Comparison of ENCODE assay signal across 23 cellular contexts in the genomic region with DNA sequence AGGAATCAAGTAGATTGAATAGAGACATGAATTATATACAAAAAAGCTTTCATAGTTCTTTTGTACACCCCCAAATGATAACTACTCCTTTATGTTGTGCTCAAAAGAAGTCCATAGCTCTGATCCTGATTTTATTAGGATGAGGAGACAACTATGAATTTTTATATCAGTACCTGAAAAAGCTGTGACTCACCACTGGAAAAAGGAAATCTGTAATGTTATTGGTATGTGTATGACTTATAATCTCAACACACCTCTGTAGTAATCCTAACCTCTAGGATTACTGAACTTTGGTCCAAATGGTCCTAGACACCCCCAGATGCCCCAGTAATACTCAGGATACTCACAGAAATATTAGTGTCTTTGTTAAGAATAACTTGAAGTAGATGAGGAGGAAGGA. TPM values are rescaled to one million over a fixed set of nuclear protein-coding genes. Genes with fewer than 3 reads are reported as not detected.
DNase-seq lines count a peak whose midpoint lies in the region; ATAC-seq, FAIRE-seq and TF ChIP-seq lines count a peak whose summit lies in the region.
"Had no signal": no experiment of that assay in that cellular context is flagged by ENCODE, and none has a peak within 500 bp of the region (broad histone marks: within the 10 kb centered on the region; RNA-seq: fewer than 3 reads in every experiment).

No MANE protein-coding gene starts in this region.

- RAD21 ChIA-PET in HCT116 (lab: Charles Lee; ENCODE audit: low non-redundant PET in 1 of 2, low total read pairs in 2 of 2, uncharacterized antibody in 2 of 2, unreplicated experiment in 2 of 2): no interaction called here

- H3K27me3 Mint-ChIP-seq in CD4-positive, alpha-beta T cell: no peaks in the 10 kb centered on the region
- H3K27me3 Mint-ChIP-seq: CD4-positive, CD25-positive, alpha-beta regulatory T cell had no signal

- H3K4me3 ChIP-seq in HCT116 (replicated peaks in 1 of 2; ENCODE audit: low read depth in 1 of 2, low read length in 2 of 2) (peak overlapping the region in 1 of 2 experiments; percentile 3; a peak in 1 of 4 replicates), mammary epithelial cell (replicated peaks in 1 of 3; ENCODE audit: insufficient read depth in 1 of 3, low read depth in 2 of 3, low read length in 3 of 3) (no peak overlapping the region)
- H3K4me3 ChIP-seq: BLaER1, HAP-1 had no signal

- intact Hi-C loops in HCT116 (cut with micrococcal nuclease): no loop called here
- intact Hi-C loops in mammary epithelial cell (cut with micrococcal nuclease): no loop called here
- intact Hi-C loops in CD4-positive, alpha-beta T cell (cut with DNase I, micrococcal nuclease): no loop called here

- FAIRE-seq in GM19239 (lab: Jason Lieb, UNC): no peak
- FAIRE-seq: A204.1, D721Med, HepG2 had no signal

- no peak overlapping the region for H3K27ac Mint-ChIP-seq in CD4-positive, alpha-beta T cell
- H3K27ac Mint-ChIP-seq: CD4-positive, CD25-positive, alpha-beta regulatory T cell had no signal

- H3K9ac ChIP-seq in HCT116 (ENCODE audit: low read length) (0 out of 2 replicates have a peak overlapping the region, but pooled peaks have one; percentile 10), mammary epithelial cell (ENCODE audit: insufficient read depth, low read length) (no peak overlapping the region)
- H3K9ac ChIP-seq: BLaER1, SK-N-SH had no signal

- H3K36me3 ChIP-seq in HCT116 (ENCODE audit: control insufficient read depth in 1 of 2, insufficient read depth in 2 of 2, low read length in 2 of 2): peaks cover 16 to 25% of the 10 kb centered on the region in 2 experiments
- peaks cover 35% of the 10 kb centered on the region for H3K36me3 ChIP-seq in mammary epithelial cell (ENCODE audit: insufficient read depth, low read length)

- no peak for TF ChIP-seq POLR2A in HCT116 (IDR thresholded peaks at IDR 0.05; ENCODE audit: borderline replicate concordance, extremely low read depth, insufficient read depth, insufficient read length)

- peak; percentile 73 for ATAC-seq in HCT116
- ATAC-seq in CD4-positive, alpha-beta T cell (ENCODE audit: poor library complexity): no peak
- ATAC-seq: HepG2, Panc1 had no signal

- no peaks in the 10 kb centered on the region for H3K4me1 Mint-ChIP-seq in CD4-positive, alpha-beta T cell (ENCODE audit: low read depth)

- BruUV-seq in HCT116 (replicated peaks; lab: Mats Ljungman, UMichigan): no TSS peak
- no TSS peak for BruUV-seq in mammary epithelial cell (replicated peaks; lab: Mats Ljungman, UMichigan)

- H3K9me3 ChIP-seq in HCT116 (ENCODE audit: control insufficient read depth in 1 of 2, insufficient read depth in 1 of 2, low read depth in 1 of 2, low read length in 2 of 2) (no peaks in the 10 kb centered on the region), mammary epithelial cell (replicated peaks; ENCODE audit: insufficient read depth, low read length) (no peaks in the 10 kb centered on the region)
- H3K9me3 ChIP-seq in CD4-positive, alpha-beta T cell (ENCODE audit: control insufficient read depth, low read length): no peaks in the 10 kb centered on the region
- H3K9me3 ChIP-seq: BLaER1, HAP-1, SK-N-SH had no signal

- dilution Hi-C loops in mammary epithelial cell (cut with HindIII; ENCODE audit: low sequenced_read_pairs): no loop called here

- H3K27me3 ChIP-seq in HCT116 (ENCODE audit: insufficient read depth, low read length) (no peaks in the 10 kb centered on the region), mammary epithelial cell (ENCODE audit: insufficient read depth, low read length) (no peaks in the 10 kb centered on the region)
- H3K27me3 ChIP-seq in CD4-positive, alpha-beta T cell (ENCODE audit: control insufficient read depth, insufficient read depth, low read length): no peaks in the 10 kb centered on the region
- H3K27me3 ChIP-seq: BLaER1 had no signal

- in situ Hi-C loops in mammary epithelial cell (cut with MboI; ENCODE audit: low sequenced_read_pairs in 2 of 2): no loop called here

- TF ChIP-seq CTCF in HCT116 (IDR thresholded peaks at IDR 0.05 in 2 of 3, conservative IDR thresholded peaks at IDR 0.05 in 1 of 3; ENCODE audit: borderline replicate concordance in 1 of 3, insufficient read depth in 1 of 3, low read depth in 2 of 3, low read length in 2 of 3): no peak
- TF ChIP-seq CTCF in mammary epithelial cell (conservative IDR thresholded peaks at IDR 0.05 in 1 of 2, IDR thresholded peaks at IDR 0.05 in 1 of 2; ENCODE audit: extremely low read depth in 1 of 2, insufficient read depth in 1 of 2, low read depth in 1 of 2, low read length in 2 of 2): no peak
- no peak for TF ChIP-seq CTCF in CD4-positive, alpha-beta T cell (IDR thresholded peaks at IDR 0.05)

- H4K20me1 ChIP-seq in HCT116 (ENCODE audit: insufficient read depth) (peaks cover 1% of the 10 kb centered on the region; the same call in 1 of the 2 replicates), mammary epithelial cell (ENCODE audit: insufficient read depth, low read length) (no peaks in the 10 kb centered on the region)
- H4K20me1 ChIP-seq: BLaER1 had no signal

- no peak overlapping the region for H3K4me3 Mint-ChIP-seq in CD4-positive, alpha-beta T cell
- H3K4me3 Mint-ChIP-seq: CD4-positive, CD25-positive, alpha-beta regulatory T cell had no signal

- peaks cover 13% of the 10 kb centered on the region; the same call in 1 of the 2 replicates for H3K79me2 ChIP-seq in HCT116 (ENCODE audit: insufficient read depth, low read length)
- peaks cover 54% of the 10 kb centered on the region for H3K79me2 ChIP-seq in mammary epithelial cell (ENCODE audit: insufficient read depth, low read length)

- H3K9me2 ChIP-seq in HCT116 (ENCODE audit: insufficient read depth): no peaks in the 10 kb centered on the region
- H3K9me2 ChIP-seq: SK-N-SH had no signal

- H3K36me3 Mint-ChIP-seq in CD4-positive, alpha-beta T cell (ENCODE audit: low read depth): peaks cover 100% of the 10 kb centered on the region

- no peak overlapping the region; the same call in 1 of the 2 replicates for H3K27ac ChIP-seq in HCT116 (ENCODE audit: low read depth, low read length)
- H3K27ac ChIP-seq in mammary epithelial cell (ENCODE audit: insufficient read depth, low read depth, low read length): peak overlapping the region; percentile 47
- H3K27ac ChIP-seq in CD4-positive, alpha-beta T cell (ENCODE audit: low read depth, low read length): no peak overlapping the region
- H3K27ac ChIP-seq: BLaER1, HL-60 had no signal

- CTCF ChIA-PET in HCT116 (lab: Charles Lee): interaction anchor here (1.1 kb wide), 1 partner anchor 80 kb away, joined by 3 read pairs; a partner anchor contains a TSS
- CTCF ChIA-PET in mammary epithelial cell (lab: Charles Lee; ENCODE audit: low non-redundant PET): interaction anchor here (1.2 kb wide), 1 partner anchor 81 kb away, joined by 3 read pairs; no protein-coding TSS in a partner anchor
- CTCF ChIA-PET in CD4-positive, alpha-beta T cell (lab: Charles Lee): interaction anchor here (1.5 to 2.3 kb wide), 2 partner anchors 10 to 80 kb away, joined by 3 to 10 read pairs; a partner anchor contains a TSS

- DNase-seq in HCT116 (ENCODE audit: low read depth, low spot score) (peak; percentile 27), NCI-H226 (peak; percentile 19), mammary epithelial cell (peak; percentile 65), kidney tubule cell (ENCODE audit: low spot score) (peak; percentile 19), NCI-H1092 (lab: John Stamatoyannopoulos, UW) (no peak), GM19239 (ENCODE audit: insufficient read length, low spot score) (no peak)
- no peak for DNase-seq in CD4-positive, alpha-beta T cell
- DNase-seq: CD4-positive, CD25-positive, alpha-beta regulatory T cell; GOT3; Karpas-422; NCI-H2029 treated with DMSO at 0.1 percent for 48 hours; NCI-H2227 treated with DMSO at 0.1 percent for 48 hours; NCI-H510A; NCI-H69; SK-N-SH; SW 1271 had no signal

- no peaks in the 10 kb centered on the region for H3K9me3 Mint-ChIP-seq in CD4-positive, alpha-beta T cell
- H3K9me3 Mint-ChIP-seq: CD4-positive, CD25-positive, alpha-beta regulatory T cell had no signal

- POLR2A ChIA-PET in HCT116 (lab: Charles Lee): no interaction called here
- POLR2A ChIA-PET in CD4-positive, alpha-beta T cell (lab: Charles Lee): interaction anchor here (1.5 kb wide), 1 partner anchor 10 kb away, joined by 4 read pairs; a partner anchor contains a TSS

- H2AFZ ChIP-seq in HCT116 (ENCODE audit: low read depth, low read length, poor library complexity, severe bottlenecking): no peak overlapping the region
- H2AFZ ChIP-seq in mammary epithelial cell (ENCODE audit: low read depth, low read length): no peak overlapping the region

- H3K4me1 ChIP-seq in HCT116 (ENCODE audit: control insufficient read depth in 1 of 2, insufficient read depth in 2 of 2, low read length in 2 of 2): peaks cover 10 to 30% of the 10 kb centered on the region in 2 experiments; a peak in 3 of 4 replicates
- peaks cover 39% of the 10 kb centered on the region for H3K4me1 ChIP-seq in mammary epithelial cell (ENCODE audit: insufficient read depth, low read length)
- H3K4me1 ChIP-seq: BLaER1, HAP-1 had no signal

- no peak for TF ChIP-seq RAD21 in HCT116 (IDR thresholded peaks at IDR 0.05; ENCODE audit: low read depth)

- peak overlapping the region; percentile 63 for H3K4me2 ChIP-seq in HCT116 (ENCODE audit: low read length)
- peak overlapping the region; percentile 29 for H3K4me2 ChIP-seq in mammary epithelial cell (ENCODE audit: insufficient read depth, low read depth, low read length)
- H3K4me2 ChIP-seq: BLaER1, SK-N-SH had no signal

TF ChIP-seq in HCT116, 20 proteins besides CTCF, POLR2A, EP300 and RAD21 (continues in another document):
- TF ChIP-seq FOSL1 (IDR thresholded peaks at IDR 0.05; ENCODE audit: low read depth): peak; percentile 76

RNA-seq across cellular contexts. Expression of a gene that starts 10.2 kb away (rescaled TPM):
- total RNA-seq in HCT116 (2021; ENCODE audit: unreplicated experiment) (10.9 TPM), mammary epithelial cell (10 to 100 TPM; 24.6 to 30.8 TPM)
- 5.3 and 5.5 TPM in 2 replicates for polyA plus RNA-seq in HCT116 (2012)
- 17.3 TPM for polyA plus RNA-seq in mammary epithelial cell
- polyA minus RNA-seq in mammary epithelial cell: 2.4 TPM
- total RNA-seq in CD4-positive, alpha-beta T cell: 1 to 10 TPM; 7.4 to 9.6 TPM

Comparison
In these comparisons a context has a peak if more than half of its experiments do, and no peak if none do; other contexts are left out.
1. DNase-seq: peak in HCT116 (single experiment), NCI-H226 (single experiment), mammary epithelial cell (single experiment) and kidney tubule cell (single experiment); none in NCI-H1092 (single experiment), CD4-positive, alpha-beta T cell (0 of 10) and GM19239 (single experiment).